ENCODE assay signal across 14 cellular contexts in genomic region chr17:74297941-74298340, GRCh38. TPM values are rescaled to one million over a fixed set of nuclear protein-coding genes. Genes with fewer than 3 reads are reported as not detected.
DNase-seq lines count a peak whose midpoint lies in the region; ATAC-seq and TF ChIP-seq lines count a peak whose summit lies in the region.
"Had no signal": no experiment of that assay in that cellular context is flagged by ENCODE, and none has a peak within 500 bp of the region (broad histone marks: within the 10 kb centered on the region; RNA-seq: fewer than 3 reads in every experiment).

No MANE protein-coding gene starts in this region.

- no peak overlapping the region for H2AFZ ChIP-seq in mesenchymal stem cell (ENCODE audit: low read depth, low read length)

- H2BK15ac ChIP-seq in mesenchymal stem cell (ENCODE audit: low read depth, poor library complexity, severe bottlenecking) = no peak overlapping the region

- peaks cover 0 to 2% (median 0%) of the 10 kb centered on the region in 8 donors for H3K9me3 Mint-ChIP-seq in CD4-positive, alpha-beta memory T cell
- no peaks in the 10 kb centered on the region for H3K9me3 Mint-ChIP-seq in activated CD4-positive, alpha-beta memory T cell treated with anti-CD3 and anti-CD28 coated beads, Interleukin-2, amount 10 ng/mL, durations not matched to agents 7 days and 5 days
- H3K9me3 Mint-ChIP-seq in Caco-2 (ENCODE audit: unreplicated experiment) = no peaks in the 10 kb centered on the region

- H3K27ac Mint-ChIP-seq in CD4-positive, alpha-beta memory T cell = peak overlapping the region in 6 of 7 donors; percentile 47 to 84 (median 72)
- H3K27ac Mint-ChIP-seq in activated CD4-positive, alpha-beta memory T cell treated with anti-CD3 and anti-CD28 coated beads, Interleukin-2, amount 10 ng/mL, durations not matched to agents 7 days and 5 days = peak overlapping the region; percentile 60
- no peak overlapping the region for H3K27ac Mint-ChIP-seq in Caco-2 (ENCODE audit: unreplicated experiment)

- H3K4me2 ChIP-seq in mesenchymal stem cell (ENCODE audit: low read length, poor library complexity, severe bottlenecking) = no peak overlapping the region

- CTCF ChIA-PET in CD4-positive, alpha-beta memory T cell (lab: Charles Lee; ENCODE audit: partially characterized antibody) = interaction anchor here (0.6 to 8.8 kb wide), 13 partner anchors 10 to 161 kb away, joined by 3 to 230 read pairs (median 6); partner anchors contain the start of genes BTBD17, DNAI2, RPL38 and TTYH2
- CTCF ChIA-PET in activated CD4-positive, alpha-beta memory T cell treated with anti-CD3 and anti-CD28 coated beads, Interleukin-2, amount 10 ng/mL, durations not matched to agents 7 days and 5 days (lab: Charles Lee) = interaction anchor here (0.8 to 6.6 kb wide), 10 partner anchors 8 to 89 kb away, joined by 3 to 50 read pairs (median 7); partner anchors contain the start of genes BTBD17, GPR142 and TTYH2
- CTCF ChIA-PET in Caco-2 (lab: Charles Lee) = no interaction called here

- H3K4me1 ChIP-seq in CD4-positive, alpha-beta memory T cell (ENCODE audit: insufficient read depth, low read length) = peaks cover 15% of the 10 kb centered on the region
- H3K4me1 ChIP-seq in mesenchymal stem cell (ENCODE audit: control insufficient read depth, insufficient read depth, low read depth, low read length) (peaks cover 2% of the 10 kb centered on the region), Caco-2 (0 out of 2 replicates have a peak, but pooled peaks cover 5% of the 10 kb centered on the region)

- no peaks in the 10 kb centered on the region for H3K27me3 Mint-ChIP-seq in CD4-positive, alpha-beta memory T cell
- H3K27me3 Mint-ChIP-seq in activated CD4-positive, alpha-beta memory T cell treated with anti-CD3 and anti-CD28 coated beads, Interleukin-2, amount 10 ng/mL, durations not matched to agents 7 days and 5 days = no peaks in the 10 kb centered on the region
- H3K27me3 Mint-ChIP-seq in Caco-2 (ENCODE audit: insufficient read depth, unreplicated experiment) = peaks cover 3% of the 10 kb centered on the region

- 74% methylated on average over 4 of the region's 4 CpGs for WGBS in mesenchymal stem cell

- peak overlapping the region; percentile 38 for H3K9ac ChIP-seq in mesenchymal stem cell (ENCODE audit: low read length)

- H3K14ac ChIP-seq in mesenchymal stem cell (ENCODE audit: low read length in 2 of 2) = no peak overlapping the region

- BruUV-seq in Caco-2 (replicated peaks; lab: Mats Ljungman, UMichigan) = no TSS peak

- H3K4ac ChIP-seq in mesenchymal stem cell (ENCODE audit: low read depth in 1 of 2, low read length in 2 of 2) = no peak overlapping the region

- no peaks in the 10 kb centered on the region for H3K27me3 ChIP-seq in CD4-positive, alpha-beta memory T cell (ENCODE audit: insufficient read depth, low read length)
- H3K27me3 ChIP-seq in mesenchymal stem cell (ENCODE audit: control insufficient read depth in 1 of 2, insufficient read depth in 1 of 2, low read length in 2 of 2) (peaks cover 13 to 17% of the 10 kb centered on the region in 2 experiments), Caco-2 (replicated peaks; ENCODE audit: control insufficient read depth, insufficient read depth, low read length) (no peaks in the 10 kb centered on the region)

- peak; percentile 51 for DNase-seq in ACHN
- DNase-seq in CD4-positive, alpha-beta memory T cell = no peak
- no peak for DNase-seq in activated CD4-positive, alpha-beta memory T cell treated with anti-CD3 and anti-CD28 coated beads, Interleukin-2, amount 10 ng/mL, durations not matched to agents 7 days and 5 days
- no peak for DNase-seq in mesenchymal stem cell
- no peak for DNase-seq in Caco-2
- DNase-seq: NCI-H187 treated with DMSO at 0.1 percent for 48 hours, NCI-H524 had no signal

- no peak for ATAC-seq in GM21367 (IDR thresholded peaks at IDR 0.05; ENCODE audit: unreplicated experiment)
- ATAC-seq in GM18868 (IDR thresholded peaks at IDR 0.05; ENCODE audit: unreplicated experiment) = no peak
- ATAC-seq: Right ventricle myocardium inferior had no signal

- H2BK12ac ChIP-seq in mesenchymal stem cell (ENCODE audit: low read length in 2 of 2) = no peak overlapping the region

- H2BK120ac ChIP-seq in mesenchymal stem cell (ENCODE audit: low read depth, low read length) = no peak overlapping the region

- H3K27ac ChIP-seq in CD4-positive, alpha-beta memory T cell (ENCODE audit: low read depth, low read length) = no peak overlapping the region
- no peak overlapping the region for H3K27ac ChIP-seq in mesenchymal stem cell (ENCODE audit: low read length, poor library complexity, severe bottlenecking)

- H2BK5ac ChIP-seq in mesenchymal stem cell (ENCODE audit: low read depth, low read length, poor library complexity, severe bottlenecking) = no peak overlapping the region

- no peaks in the 10 kb centered on the region for H3K79me1 ChIP-seq in mesenchymal stem cell (replicated peaks; ENCODE audit: low read length, poor library complexity, severe bottlenecking)

- POLR2A ChIA-PET in CD4-positive, alpha-beta memory T cell (lab: Charles Lee; ENCODE audit: partially characterized antibody) = interaction anchor here (2.4 to 6.5 kb wide), 3 partner anchors 15 to 85 kb away, joined by 15 to 86 read pairs (median 19); partner anchors contain the start of genes DNAI2 and TTYH2
- POLR2A ChIA-PET in activated CD4-positive, alpha-beta memory T cell treated with anti-CD3 and anti-CD28 coated beads, Interleukin-2, amount 10 ng/mL, durations not matched to agents 7 days and 5 days (lab: Charles Lee) = interaction anchor here (0.9 to 1.7 kb wide), 3 partner anchors 15 to 85 kb away, joined by 3 to 4 read pairs (median 3); partner anchors contain the start of gene TTYH2
- POLR2A ChIA-PET in Caco-2 (lab: Charles Lee) = no interaction called here

- no peak overlapping the region for H2AK5ac ChIP-seq in mesenchymal stem cell (ENCODE audit: low read length, severe bottlenecking)

- in situ Hi-C loops in ACHN (cut with HindIII; ENCODE audit: low pct_ligation_motif_present, low pct_unique_long_range_greater_than_20kb, low sequenced_read_pairs) = no loop called here

- no peaks in the 10 kb centered on the region for H3K9me3 ChIP-seq in CD4-positive, alpha-beta memory T cell (ENCODE audit: control insufficient read depth in 1 of 2, low read length in 2 of 2)
- no peaks in the 10 kb centered on the region for H3K9me3 ChIP-seq in mesenchymal stem cell (ENCODE audit: control insufficient read depth, low read length)
- H3K9me3 ChIP-seq in Caco-2 = no peaks in the 10 kb centered on the region

- H4K91ac ChIP-seq in mesenchymal stem cell (ENCODE audit: low read length) = no peak overlapping the region

- H3K36me3 ChIP-seq in CD4-positive, alpha-beta memory T cell (ENCODE audit: insufficient read depth, low read length) = no peaks in the 10 kb centered on the region
- H3K36me3 ChIP-seq in mesenchymal stem cell (ENCODE audit: control insufficient read depth in 1 of 2, insufficient read depth in 2 of 2, low read depth in 1 of 2, low read length in 2 of 2) (no peaks in the 10 kb centered on the region), Caco-2 (ENCODE audit: control insufficient read depth, insufficient read depth, low read length) (no peaks in the 10 kb centered on the region)

- H3K4me1 Mint-ChIP-seq in CD4-positive, alpha-beta memory T cell = peaks cover 17 to 31% (median 25%) of the 10 kb centered on the region in 4 donors
- peaks cover 32% of the 10 kb centered on the region for H3K4me1 Mint-ChIP-seq in activated CD4-positive, alpha-beta memory T cell treated with anti-CD3 and anti-CD28 coated beads, Interleukin-2, amount 10 ng/mL, durations not matched to agents 7 days and 5 days
- peaks cover 8% of the 10 kb centered on the region for H3K4me1 Mint-ChIP-seq in Caco-2 (ENCODE audit: low read depth, unreplicated experiment)

- H3K4me3 ChIP-seq in CD4-positive, alpha-beta memory T cell (ENCODE audit: low read length in 2 of 2) = no peak overlapping the region
- H3K4me3 ChIP-seq in mesenchymal stem cell (ENCODE audit: insufficient read depth in 1 of 2, low read depth in 1 of 2, low read length in 2 of 2) = no peak overlapping the region
- H3K4me3 ChIP-seq in Caco-2 (ENCODE audit: low read depth, low read length) = no peak overlapping the region

- H3K36me3 Mint-ChIP-seq in CD4-positive, alpha-beta memory T cell = peaks cover 0 to 4% of the 10 kb centered on the region in 2 donors
- no peaks in the 10 kb centered on the region for H3K36me3 Mint-ChIP-seq in activated CD4-positive, alpha-beta memory T cell treated with anti-CD3 and anti-CD28 coated beads, Interleukin-2, amount 10 ng/mL, durations not matched to agents 7 days and 5 days (ENCODE audit: low read depth)
- H3K36me3 Mint-ChIP-seq in Caco-2 (ENCODE audit: insufficient read depth, unreplicated experiment) = no peaks in the 10 kb centered on the region

- peak overlapping the region in 1 of 8 donors; percentile 41 for H3K4me3 Mint-ChIP-seq in CD4-positive, alpha-beta memory T cell
- H3K4me3 Mint-ChIP-seq in activated CD4-positive, alpha-beta memory T cell treated with anti-CD3 and anti-CD28 coated beads, Interleukin-2, amount 10 ng/mL, durations not matched to agents 7 days and 5 days = no peak overlapping the region
- no peak overlapping the region for H3K4me3 Mint-ChIP-seq in Caco-2 (ENCODE audit: unreplicated experiment)

- intact Hi-C loops in CD4-positive, alpha-beta memory T cell (cut with micrococcal nuclease) = no loop called here
- intact Hi-C loops in Caco-2 (cut with micrococcal nuclease; ENCODE audit: unreplicated experiment) = loop anchor here (2.0 kb wide), 2 partner anchors 85 to 95 kb away; partner anchors contain the start of genes RPL38 and TTYH2

- no peak for TF ChIP-seq CTCF in Caco-2 (IDR thresholded peaks at IDR 0.05; ENCODE audit: insufficient read depth in 1 of 2, low read depth in 1 of 2, low read length in 1 of 2, severe bottlenecking in 1 of 2, unreplicated experiment in 1 of 2)

- no peak overlapping the region for H4K8ac ChIP-seq in mesenchymal stem cell (ENCODE audit: low read length)

- no peak overlapping the region for H3K23ac ChIP-seq in mesenchymal stem cell (ENCODE audit: low read length in 2 of 2)

- H3K18ac ChIP-seq in mesenchymal stem cell (ENCODE audit: low read depth in 1 of 2, low read length in 2 of 2) = no peak overlapping the region

RNA-seq across cellular contexts. Expression of gene DNAI2, which starts 23.9 kb away (rescaled TPM):
- 1 to 10 TPM; 6.0 to 8.4 TPM for total RNA-seq in CD4-positive, alpha-beta memory T cell
- polyA plus RNA-seq in CD4-positive, alpha-beta memory T cell = under 1 TPM in 1 of 2 donors, not detected in 1; 0.28 TPM
- total RNA-seq in activated CD4-positive, alpha-beta memory T cell treated with anti-CD3 and anti-CD28 coated beads, Interleukin-2, amount 10 ng/mL, durations not matched to agents 7 days and 5 days = 1 to 10 TPM; 2.5 to 3.1 TPM
- not detected for polyA plus RNA-seq in mesenchymal stem cell (2013, experiment 1 of 2)
- not detected for polyA plus RNA-seq in mesenchymal stem cell (2013, experiment 2 of 2)
- not detected in 2 replicates for total RNA-seq in Caco-2 (2022)
- total RNA-seq: glomerular endothelial cell, kidney epithelial cell, pulmonary artery endothelial cell, Right ventricle myocardium inferior, subcutaneous adipose tissue had no signal

RNA-seq across cellular contexts. Expression of gene KIF19, which starts 28.1 kb away (rescaled TPM):
- total RNA-seq in CD4-positive, alpha-beta memory T cell = 1 to 10 TPM; 1.5 to 1.7 TPM
- 1 to 10 TPM; 1.5 to 2.3 TPM for polyA plus RNA-seq in CD4-positive, alpha-beta memory T cell
- total RNA-seq in activated CD4-positive, alpha-beta memory T cell treated with anti-CD3 and anti-CD28 coated beads, Interleukin-2, amount 10 ng/mL, durations not matched to agents 7 days and 5 days = 1 to 10 TPM; 3.5 to 3.8 TPM
- not detected for polyA plus RNA-seq in mesenchymal stem cell (2013, experiment 1 of 2)
- polyA plus RNA-seq in mesenchymal stem cell (2013, experiment 2 of 2) = not detected
- not detected in 2 replicates for total RNA-seq in Caco-2 (2022)
- total RNA-seq: kidney epithelial cell had no signal
